Comparison of ENCODE assay signal across 10 cellular contexts in genomic region chr7:16754869-16755317, GRCh38. TPM values are rescaled to one million over a fixed set of nuclear protein-coding genes. Genes with fewer than 3 reads are reported as not detected.
DNase-seq lines count a peak whose midpoint lies in the region; ATAC-seq and TF ChIP-seq lines count a peak whose summit lies in the region.
"Had no signal": no experiment of that assay in that cellular context is flagged by ENCODE, and none has a peak within 500 bp of the region (broad histone marks: within the 10 kb centered on the region; RNA-seq: fewer than 3 reads in every experiment).

No MANE protein-coding gene starts in this region.

- no peaks in the 10 kb centered on the region for H3K9me2 ChIP-seq in Karpas-422 (replicated peaks; ENCODE audit: insufficient read depth, low read length)

- DNase-seq in Karpas-422, result no peak
- DNase-seq in body of pancreas, result peak in 1 of 4 donors; percentile 12
- peak in 1 of 3 donors; percentile 45 for DNase-seq in mucosa of descending colon
- DNase-seq in dedifferentiated amniotic fluid mesenchymal stem cell (ENCODE audit: extremely low spot score), result no peak
- DNase-seq in NCI-H2196 (lab: John Stamatoyannopoulos, UW; ENCODE audit: unreplicated experiment), result no peak
- no peak for DNase-seq in NCI-H526 treated with DMSO at 0.1 percent for 48 hours (lab: John Stamatoyannopoulos, UW)
- DNase-seq in NCI-H510A treated with DMSO at 0.1 percent for 48 hours (lab: John Stamatoyannopoulos, UW), result no peak
- DNase-seq: NCI-H226 had no signal

- peak overlapping the region; percentile 75; the same call in 1 of the 2 replicates for H3K27ac ChIP-seq in BLaER1
- H3K27ac ChIP-seq in Karpas-422 (ENCODE audit: low read length), result no peak overlapping the region
- peak overlapping the region; percentile 87 to 93 (median 88) for H3K27ac ChIP-seq in body of pancreas

- no peak for TF ChIP-seq CTCF in body of pancreas (IDR thresholded peaks at IDR 0.05)
- TF ChIP-seq CTCF in mucosa of descending colon (IDR thresholded peaks at IDR 0.05), result no peak

- 0 out of 2 replicates have a peak, but pooled peaks cover 9% of the 10 kb centered on the region for H4K20me1 ChIP-seq in BLaER1
- no peaks in the 10 kb centered on the region; the same call in 1 of the 2 replicates for H4K20me1 ChIP-seq in Karpas-422 (ENCODE audit: insufficient read depth, low read depth, low read length)

- H3K79me2 ChIP-seq in Karpas-422 (ENCODE audit: low read length), result no peaks in the 10 kb centered on the region

- WGBS in body of pancreas, 2 donors, result 7 to 14% methylated on average over 5 of the region's 5 CpGs

- H3K36me3 ChIP-seq in BLaER1 (no peaks in the 10 kb centered on the region; the same call in 1 of the 2 replicates), Karpas-422 (ENCODE audit: insufficient read depth, low read length) (no peaks in the 10 kb centered on the region), body of pancreas (replicated peaks in 1 of 2; ENCODE audit: insufficient read depth in 1 of 2, low read depth in 2 of 2) (no peaks in the 10 kb centered on the region), mucosa of descending colon (ENCODE audit: low read depth) (no peaks in the 10 kb centered on the region)

- H2AFZ ChIP-seq in Karpas-422 (ENCODE audit: low read length), result no peak overlapping the region

- H3K9ac ChIP-seq in BLaER1, result peak overlapping the region; percentile 84
- H3K9ac ChIP-seq in Karpas-422 (ENCODE audit: low read length), result no peak overlapping the region

- no peak for TF ChIP-seq POLR2A in body of pancreas (IDR thresholded peaks at IDR 0.05)

- H3K4me2 ChIP-seq in BLaER1 (peak overlapping the region; percentile 95), Karpas-422 (ENCODE audit: low read depth, low read length, poor library complexity, severe bottlenecking) (peak overlapping the region; percentile 96)

- H3K4me1 ChIP-seq in BLaER1 (peaks cover 56% of the 10 kb centered on the region), Karpas-422 (ENCODE audit: low read length) (peaks cover 15% of the 10 kb centered on the region), body of pancreas (peaks cover 20% of the 10 kb centered on the region), mucosa of descending colon (ENCODE audit: low read depth) (peaks cover 2% of the 10 kb centered on the region)

- no peaks in the 10 kb centered on the region for H3K27me3 ChIP-seq in BLaER1
- no peaks in the 10 kb centered on the region for H3K27me3 ChIP-seq in Karpas-422 (ENCODE audit: low read length)
- no peaks in the 10 kb centered on the region for H3K27me3 ChIP-seq in body of pancreas

- peak overlapping the region; percentile 89 for H3K4me3 ChIP-seq in BLaER1
- no peak overlapping the region for H3K4me3 ChIP-seq in Karpas-422 (ENCODE audit: low read length)
- peak overlapping the region; percentile 92 to 99 for H3K4me3 ChIP-seq in body of pancreas
- H3K4me3 ChIP-seq in mucosa of descending colon, result no peak overlapping the region
- H3K4me3 ChIP-seq: GM12878 had no signal

- ATAC-seq in body of pancreas (no peak), mucosa of descending colon (peak; percentile 24)
- ATAC-seq: GM12878 had no signal

- H3K9me3 ChIP-seq in BLaER1, result no peaks in the 10 kb centered on the region; the same call in 1 of the 2 replicates
- no peaks in the 10 kb centered on the region for H3K9me3 ChIP-seq in Karpas-422 (ENCODE audit: low read length)
- H3K9me3 ChIP-seq in body of pancreas, result no peaks in the 10 kb centered on the region
- no peaks in the 10 kb centered on the region for H3K9me3 ChIP-seq in mucosa of descending colon

- intact Hi-C loops in body of pancreas (cut with DNase I) (no loop called here), mucosa of descending colon (cut with DNase I, micrococcal nuclease) (no loop called here)

RNA-seq across cellular contexts. Expression of gene TSPAN13, which starts 1.3 kb away (rescaled TPM):
- 2.0 and 4.2 TPM in 2 replicates for total RNA-seq in Karpas-422 (2014; rRNA removed; shearing (Covaris generic); ENCODE audit: low replicate concordance)
- total RNA-seq in body of pancreas, result 10 to 100 TPM; 24.7 to 50.8 TPM
- total RNA-seq in mucosa of descending colon, result 10 to 100 TPM; 38.9 to 91.4 (median 90.8) TPM

RNA-seq across cellular contexts. Expression of gene AGR2, which starts 49.9 kb away (rescaled TPM):
- 0.19 and 2.5 TPM in 2 replicates for total RNA-seq in Karpas-422 (2014; rRNA removed; shearing (Covaris generic); ENCODE audit: low replicate concordance)
- total RNA-seq in body of pancreas (10 to 100 TPM in 1 of 2 donors, 1 to 10 TPM in 1; 6.3 to 20.0 TPM), mucosa of descending colon (100 to 1,000 TPM; 191 to 861 (median 775) TPM)

Comparison
In these comparisons a context has a peak if more than half of its experiments do, and no peak if none do; other contexts are left out.
1. H3K4me3 ChIP-seq: peak in BLaER1 (single experiment) and body of pancreas (2 of 2); none in Karpas-422 (single experiment) and mucosa of descending colon (single experiment).
2. RNA of gene AGR2, which starts 49.9 kb away (total RNA-seq): 191 to 861 TPM in mucosa of descending colon; 6.3 to 20.0 TPM in body of pancreas and 0.19 to 2.5 TPM in Karpas-422; every median in the first group is over 4 times any median in the second.